11 cellular contexts compared by ENCODE assay signal in genomic region chr12:1429980-1430379, GRCh38.
DNase-seq lines count a peak whose midpoint lies in the region; ATAC-seq, FAIRE-seq and TF ChIP-seq lines count a peak whose summit lies in the region.
"Had no signal": no experiment of that assay in that cellular context is flagged by ENCODE, and none has a peak within 500 bp of the region (broad histone marks: within the 10 kb centered on the region; RNA-seq: fewer than 3 reads in every experiment).

No MANE protein-coding gene starts in this region.

- H3K36me3 ChIP-seq in thoracic aorta (no peaks in the 10 kb centered on the region), sigmoid colon (no peaks in the 10 kb centered on the region)

- intact Hi-C loops in sigmoid colon (cut with DNase I): no loop called here

- H3K4me3 ChIP-seq in fibroblast of villous mesenchyme (ENCODE audit: low read depth, low read length) (no peak overlapping the region), thoracic aorta (no peak overlapping the region), sigmoid colon (no peak overlapping the region)

- no peaks in the 10 kb centered on the region for H3K9me3 ChIP-seq in thoracic aorta
- H3K9me3 ChIP-seq in sigmoid colon: no peaks in the 10 kb centered on the region

- H3K27me3 ChIP-seq in thoracic aorta (replicated peaks; ENCODE audit: insufficient read depth) (no peaks in the 10 kb centered on the region), sigmoid colon (no peaks in the 10 kb centered on the region)

- TF ChIP-seq CTCF in fibroblast of villous mesenchyme (IDR thresholded peaks at IDR 0.05; ENCODE audit: insufficient read depth, low read depth, low read length) (no peak), thoracic aorta (IDR thresholded peaks at IDR 0.05) (no peak), sigmoid colon (IDR thresholded peaks at IDR 0.05) (no peak), GM10266 (IDR thresholded peaks at IDR 0.05; ENCODE audit: control insufficient read depth, insufficient read depth, low read depth, missing control alignments) (no peak)

- no peak for TF ChIP-seq POLR2A in sigmoid colon (IDR thresholded peaks at IDR 0.05)

- H3K4me1 ChIP-seq in thoracic aorta (ENCODE audit: control insufficient read depth in 1 of 2, low read depth in 2 of 2) (peaks cover 8 to 19% of the 10 kb centered on the region in 2 donors), sigmoid colon (peaks cover 0 to 8% (median 2%) of the 10 kb centered on the region in 4 donors)

- TF ChIP-seq EP300 in sigmoid colon (IDR thresholded peaks at IDR 0.05): no peak

- 86 to 89% methylated on average over 4 of the region's 4 CpGs for WGBS in sigmoid colon, 2 donors

- FAIRE-seq in RCC 7860 (lab: Jason Lieb, UNC): no peak

- peak overlapping the region in 1 of 2 donors; percentile 15 for H3K27ac ChIP-seq in thoracic aorta
- no peak overlapping the region for H3K27ac ChIP-seq in sigmoid colon
- H3K27ac ChIP-seq: epithelial cell of prostate had no signal

- DNase-seq in H4 (ENCODE audit: low spot score) (peak; percentile 62), RCC 7860 (ENCODE audit: low spot score) (peak; percentile 16), fibroblast of villous mesenchyme (ENCODE audit: low read depth) (peak; percentile 88), thoracic aorta (ENCODE audit: low spot score) (peak; percentile 2), sigmoid colon (no peak), GM10266 (ENCODE audit: extremely low spot score) (no peak)
- no peak for DNase-seq in activated CD4-positive, alpha-beta T cell treated with anti-CD3 and anti-CD28 coated beads, Interleukin-2, amount 50 U/mL, for 1 hour
- DNase-seq: activated CD4-positive, alpha-beta memory T cell treated with anti-CD3 and anti-CD28 coated beads, Interleukin-2, amount 10 ng/mL, durations not matched to agents 7 days and 5 days; activated naive CD8-positive, alpha-beta T cell treated with anti-CD3 and anti-CD28 coated beads, Interleukin-2, amount 10 ng/mL, durations not matched to agents 7 days and 5 days; NCI-H446 had no signal

- no peak for ATAC-seq in thoracic aorta (ENCODE audit: insufficient number of reproducible peaks, low FRiP score, low read depth)

Comparison
In these comparisons a context has a peak if more than half of its experiments do, and no peak if none do; other contexts are left out.
1. DNase-seq: peak in H4 (single experiment), RCC 7860 (single experiment), fibroblast of villous mesenchyme (single experiment) and thoracic aorta (single experiment); none in activated CD4-positive, alpha-beta T cell treated with anti-CD3 and anti-CD28 coated beads, Interleukin-2, amount 50 U/mL, for 1 hour (single experiment), sigmoid colon (single experiment) and GM10266 (single experiment).